In the genomic region with DNA sequence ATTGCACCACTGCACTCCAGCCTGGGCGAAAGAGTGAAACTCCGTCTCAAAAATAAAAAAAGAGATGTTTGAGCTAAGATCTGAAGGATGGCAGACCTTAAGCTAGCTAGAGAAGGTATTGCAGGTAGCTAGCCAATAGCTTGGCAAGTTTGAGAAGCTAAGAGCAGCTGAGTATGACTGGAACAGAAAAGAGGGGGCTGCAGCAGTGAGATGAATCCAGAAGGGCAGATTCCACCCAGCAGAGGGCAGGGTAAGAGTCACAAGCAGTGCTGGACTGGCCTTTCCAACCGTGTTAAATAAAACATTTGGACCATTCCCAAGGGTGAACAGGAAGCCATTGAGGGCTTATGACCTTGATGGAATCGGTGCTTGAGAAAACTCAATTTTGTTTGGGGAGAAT, we compare ENCODE assay signal across 6 cellular contexts. TPM values are rescaled to one million over a fixed set of nuclear protein-coding genes. Genes with fewer than 3 reads are reported as not detected.
A peak's percentile ranks its signal among the peaks of the same experiment; 100 is the strongest.
DNase-seq lines count a peak whose midpoint lies in the region; ATAC-seq and TF ChIP-seq lines count a peak whose summit lies in the region.

No MANE protein-coding gene starts in this region.

- 0 out of 2 replicates have a peak, but pooled peaks cover 3% of the 10 kb centered on the region for H4K20me1 ChIP-seq in SK-N-SH (ENCODE audit: insufficient read depth)

- H3K9me3 ChIP-seq in SK-N-SH: no peaks in the 10 kb centered on the region

- H2AFZ ChIP-seq in SK-N-SH (ENCODE audit: low read depth): no peak overlapping the region

- ATAC-seq in GM21619 (IDR thresholded peaks at IDR 0.05; ENCODE audit: unreplicated experiment) (no peak), GM21447 (IDR thresholded peaks at IDR 0.05; ENCODE audit: unreplicated experiment) (no peak), HG03097 (IDR thresholded peaks at IDR 0.05; ENCODE audit: low FRiP score, unreplicated experiment) (no peak)

- TF ChIP-seq CTCF in GM06990 (IDR thresholded peaks at IDR 0.05; ENCODE audit: insufficient read depth, low read length, poor library complexity, severe bottlenecking) (peak; percentile 25), SK-N-SH (IDR thresholded peaks at IDR 0.05) (peak; percentile 60)

- POLR2A ChIA-PET in SK-N-SH (lab: Yijun Ruan, JAX): interaction anchor here (0.6 kb wide), 1 partner anchor 76 kb away, joined by 5 read pairs; no protein-coding TSS in a partner anchor

- H3K9ac ChIP-seq in SK-N-SH: no peak overlapping the region

- H3K36me3 ChIP-seq in GM06990 (ENCODE audit: control insufficient read depth, insufficient read depth, low read length): no peaks in the 10 kb centered on the region
- peaks cover 9 to 24% of the 10 kb centered on the region in 2 experiments for H3K36me3 ChIP-seq in SK-N-SH (replicated peaks in 1 of 2; ENCODE audit: control insufficient read depth in 1 of 2, insufficient read depth in 2 of 2, low read length in 1 of 2)

- H3K79me2 ChIP-seq in SK-N-SH (ENCODE audit: insufficient read depth): 0 out of 2 replicates have a peak, but pooled peaks cover 5% of the 10 kb centered on the region

- no peak for TF ChIP-seq EP300 in SK-N-SH (IDR thresholded peaks at IDR 0.05; ENCODE audit: borderline replicate concordance in 1 of 2, low read depth in 1 of 2, low read length in 1 of 2)

- WGBS in SK-N-SH (ENCODE audit: low lambda C conversion rate): 64% methylated on average over 4 of the region's 4 CpGs

- TF ChIP-seq RAD21 in SK-N-SH (IDR thresholded peaks at IDR 0.05; ENCODE audit: low read length): peak; percentile 11; the same call in 1 of the 2 replicates

- H3K9me2 ChIP-seq in SK-N-SH: no peaks in the 10 kb centered on the region

- CTCF ChIA-PET in SK-N-SH (lab: Yijun Ruan, JAX): interaction anchor here (0.6 to 2.9 kb wide), 7 partner anchors 26 to 150 kb away, joined by 3 to 19 read pairs (median 4); no protein-coding TSS in a partner anchor

- H3K27ac ChIP-seq in SK-N-SH (ENCODE audit: low read depth in 2 of 2, low read length in 1 of 2): no peak overlapping the region

- H3K4me3 ChIP-seq in GM06990 (replicated peaks; ENCODE audit: low read depth, low read length) (no peak overlapping the region), SK-N-SH (ENCODE audit: low read depth in 2 of 2, low read length in 1 of 2) (no peak overlapping the region)

- H3K27me3 ChIP-seq in GM06990 (replicated peaks; ENCODE audit: control insufficient read depth, insufficient read depth, low read length): no peaks in the 10 kb centered on the region
- H3K27me3 ChIP-seq in SK-N-SH (ENCODE audit: insufficient read depth): no peaks in the 10 kb centered on the region

- no peak for DNase-seq in GM06990 (ENCODE audit: extremely low read depth, insufficient read length)
- peak; percentile 37 for DNase-seq in SK-N-SH
- DNase-seq in kidney tubule cell (ENCODE audit: low spot score): peak; percentile 52

- H3K4me2 ChIP-seq in SK-N-SH: no peak overlapping the region

- peaks cover 53% of the 10 kb centered on the region for H3F3A ChIP-seq in SK-N-SH (replicated peaks; ENCODE audit: insufficient read depth)

- peaks cover 0 to 8% of the 10 kb centered on the region in 2 experiments; a peak in 1 of 4 replicates for H3K4me1 ChIP-seq in SK-N-SH (ENCODE audit: control insufficient read depth in 1 of 2, insufficient read depth in 2 of 2, low read depth in 1 of 2, low read length in 1 of 2)

TF ChIP-seq in SK-N-SH, 30 proteins besides CTCF, POLR2A, EP300 and RAD21:
- TF ChIP-seq TCF12 (IDR thresholded peaks at IDR 0.05): no peak
- TF ChIP-seq TEAD4 (IDR thresholded peaks at IDR 0.05; ENCODE audit: borderline replicate concordance, insufficient read depth): 0 out of 2 replicates have a peak, but pooled peaks have one; percentile 23
- TF ChIP-seq NRF1 (IDR thresholded peaks at IDR 0.05; ENCODE audit: low read depth, low read length): no peak
- TF ChIP-seq POLR2AphosphoS5 (IDR thresholded peaks at IDR 0.05; ENCODE audit: low read depth, low read length): no peak
- TF ChIP-seq YY1 (IDR thresholded peaks at IDR 0.05; ENCODE audit: low read depth): no peak
- TF ChIP-seq ELF1 (IDR thresholded peaks at IDR 0.05): no peak

RNA-seq across cellular contexts. Expression of a gene that starts 5.7 kb away (rescaled TPM):
- polyA plus RNA-seq in SK-N-SH (2012; rRNA removed): 17.3 and 22.6 TPM in 2 replicates
- 13.9 and 17.5 TPM in 2 replicates for polyA plus RNA-seq in SK-N-SH (2012; cell fraction: cytosol; rRNA removed)
- polyA plus RNA-seq in SK-N-SH (2012; cell fraction: nucleus; rRNA removed): 37.7 and 44.0 TPM in 2 replicates

RNA-seq across cellular contexts. Expression of a gene that starts 46.7 kb away (rescaled TPM):
- 9.8 and 9.9 TPM in 2 replicates for polyA plus RNA-seq in SK-N-SH (2012; rRNA removed)
- 5.4 and 8.2 TPM in 2 replicates for polyA plus RNA-seq in SK-N-SH (2012; cell fraction: cytosol; rRNA removed)
- 23.8 and 29.1 TPM in 2 replicates for polyA plus RNA-seq in SK-N-SH (2012; cell fraction: nucleus; rRNA removed)

RNA-seq across cellular contexts. Expression of a gene that starts 55.6 kb away (rescaled TPM):
- 27.7 and 28.5 TPM in 2 replicates for polyA plus RNA-seq in SK-N-SH (2012; rRNA removed)
- 13.4 and 21.9 TPM in 2 replicates for polyA plus RNA-seq in SK-N-SH (2012; cell fraction: cytosol; rRNA removed)
- polyA plus RNA-seq in SK-N-SH (2012; cell fraction: nucleus; rRNA removed): 53.4 and 65.8 TPM in 2 replicates

RNA-seq across cellular contexts. Expression of a gene that starts 55.7 kb away (rescaled TPM):
- 17.8 and 21.8 TPM in 2 replicates for polyA plus RNA-seq in SK-N-SH (2012; rRNA removed)
- polyA plus RNA-seq in SK-N-SH (2012; cell fraction: cytosol; rRNA removed): 2.9 and 5.0 TPM in 2 replicates
- 198 and 356 TPM in 2 replicates for polyA plus RNA-seq in SK-N-SH (2012; cell fraction: nucleus; rRNA removed)
